16 cellular contexts compared by ENCODE assay signal in genomic region chr20:48720256-48721020, GRCh38.
DNase-seq lines count a peak whose midpoint lies in the region; ATAC-seq, FAIRE-seq and TF ChIP-seq lines count a peak whose summit lies in the region.
"Had no signal": no experiment of that assay in that cellular context is flagged by ENCODE, and none has a peak within 500 bp of the region (broad histone marks: within the 10 kb centered on the region; RNA-seq: fewer than 3 reads in every experiment).

No MANE protein-coding gene starts in this region.

- BruUV-seq in HepG2 (replicated peaks; lab: Mats Ljungman, UMichigan) = no TSS peak

- peak overlapping the region; percentile 91 for H3K27ac Mint-ChIP-seq in activated naive CD8-positive, alpha-beta T cell treated with anti-CD3 and anti-CD28 coated beads, Interleukin-2, amount 10 ng/mL, durations not matched to agents 7 days and 5 days
- peak overlapping the region; percentile 79 to 99 (median 91) for H3K27ac Mint-ChIP-seq in naive thymus-derived CD8-positive, alpha-beta T cell

- H3K9me3 ChIP-seq in HepG2 (ENCODE audit: low read length) = no peaks in the 10 kb centered on the region
- H3K9me3 ChIP-seq in right lobe of liver = no peaks in the 10 kb centered on the region
- no peaks in the 10 kb centered on the region; the same call in 1 of the 2 replicates for H3K9me3 ChIP-seq in Karpas-422 (ENCODE audit: low read length)
- H3K9me3 ChIP-seq in lower lobe of right lung = no peaks in the 10 kb centered on the region
- H3K9me3 ChIP-seq: adrenal gland, pancreas, upper lobe of right lung had no signal

- H3K4me2 ChIP-seq in HepG2 (ENCODE audit: low read depth, low read length) = no peak overlapping the region
- H3K4me2 ChIP-seq in Karpas-422 (ENCODE audit: low read depth, low read length, poor library complexity, severe bottlenecking) = no peak overlapping the region

- POLR2A ChIA-PET in HepG2 (lab: Yijun Ruan, JAX) = no interaction called here
- POLR2A ChIA-PET in activated naive CD8-positive, alpha-beta T cell treated with anti-CD3 and anti-CD28 coated beads, Interleukin-2, amount 10 ng/mL, durations not matched to agents 7 days and 5 days (lab: Charles Lee) = interaction anchor here (1.4 to 2.2 kb wide), 3 partner anchors 49 to 108 kb away, joined by 3 to 9 read pairs (median 5); partner anchors contain the start of gene PREX1
- POLR2A ChIA-PET in naive thymus-derived CD8-positive, alpha-beta T cell (lab: Charles Lee) = no interaction called here

- H3K9me2 ChIP-seq in Karpas-422 (replicated peaks; ENCODE audit: insufficient read depth, low read length) = no peaks in the 10 kb centered on the region

- ATAC-seq in HepG2 = no peak
- ATAC-seq in right lobe of liver = no peak
- no peak for ATAC-seq in activated naive CD8-positive, alpha-beta T cell treated with anti-CD3 and anti-CD28 coated beads, Interleukin-2, amount 10 ng/mL, durations not matched to agents 7 days and 5 days (ENCODE audit: low read depth)
- ATAC-seq in naive thymus-derived CD8-positive, alpha-beta T cell = no peak
- no peak for ATAC-seq in lower lobe of right lung
- ATAC-seq: pancreas, upper lobe of right lung had no signal

- no peak for FAIRE-seq in HepG2 (lab: Jason Lieb, UNC)
- FAIRE-seq: pancreas had no signal

- DNase-seq in HepG2 (ENCODE audit: low spot score) (no peak), right lobe of liver (no peak), Karpas-422 (no peak), AG08395 (ENCODE audit: low spot score) (no peak), amniotic stem cell (lab: John Stamatoyannopoulos, UW) (no peak), lower lobe of right lung (no peak)
- peak; percentile 25 for DNase-seq in activated naive CD8-positive, alpha-beta T cell treated with anti-CD3 and anti-CD28 coated beads, Interleukin-2, amount 10 ng/mL, durations not matched to agents 7 days and 5 days
- DNase-seq in naive thymus-derived CD8-positive, alpha-beta T cell = no peak
- DNase-seq: dermis blood vessel endothelial cell, mammary epithelial cell, NCI-H146, NCI-H774, RPMI8226, upper lobe of right lung had no signal

- TF ChIP-seq POLR2A in HepG2 (IDR thresholded peaks at IDR 0.05; ENCODE audit: insufficient read depth in 1 of 2, low read depth in 2 of 2, low read length in 2 of 2) (no peak), right lobe of liver (IDR thresholded peaks at IDR 0.05) (no peak)

- no peaks in the 10 kb centered on the region for H3K79me2 ChIP-seq in HepG2 (ENCODE audit: insufficient read depth, low read length)
- H3K79me2 ChIP-seq in Karpas-422 (ENCODE audit: low read length) = no peaks in the 10 kb centered on the region

- H3K9ac ChIP-seq in HepG2 (ENCODE audit: insufficient read depth, low read depth, low read length) (no peak overlapping the region), Karpas-422 (ENCODE audit: low read length) (no peak overlapping the region)

- no peak overlapping the region for H3K4me3 ChIP-seq in HepG2 (replicated peaks in 1 of 3; ENCODE audit: insufficient read depth in 1 of 3, low read depth in 2 of 3, low read length in 3 of 3)
- no peak overlapping the region for H3K4me3 ChIP-seq in right lobe of liver
- no peak overlapping the region for H3K4me3 ChIP-seq in Karpas-422 (ENCODE audit: low read length)
- no peak overlapping the region for H3K4me3 ChIP-seq in lower lobe of right lung
- H3K4me3 ChIP-seq: adrenal gland, pancreas, upper lobe of right lung had no signal

- H3K4me1 Mint-ChIP-seq in activated naive CD8-positive, alpha-beta T cell treated with anti-CD3 and anti-CD28 coated beads, Interleukin-2, amount 10 ng/mL, durations not matched to agents 7 days and 5 days = peaks cover 77% of the 10 kb centered on the region
- H3K4me1 Mint-ChIP-seq in naive thymus-derived CD8-positive, alpha-beta T cell = peaks cover 55 to 97% (median 94%) of the 10 kb centered on the region in 4 donors

- peaks cover 1 to 5% of the 10 kb centered on the region in 2 experiments; a peak in 2 of 5 replicates for H3K27me3 ChIP-seq in HepG2 (ENCODE audit: control insufficient read depth in 1 of 2, insufficient read depth in 2 of 2, low read length in 2 of 2)
- H3K27me3 ChIP-seq in right lobe of liver = no peaks in the 10 kb centered on the region
- no peaks in the 10 kb centered on the region for H3K27me3 ChIP-seq in Karpas-422 (ENCODE audit: low read length)
- no peaks in the 10 kb centered on the region for H3K27me3 ChIP-seq in lower lobe of right lung (ENCODE audit: low read depth)
- H3K27me3 ChIP-seq: adrenal gland, pancreas, upper lobe of right lung had no signal

- peak overlapping the region; percentile 70 for H3K4me3 Mint-ChIP-seq in activated naive CD8-positive, alpha-beta T cell treated with anti-CD3 and anti-CD28 coated beads, Interleukin-2, amount 10 ng/mL, durations not matched to agents 7 days and 5 days
- peak overlapping the region; percentile 44 to 85 (median 74) for H3K4me3 Mint-ChIP-seq in naive thymus-derived CD8-positive, alpha-beta T cell

- intact Hi-C loops in HepG2 (cut with micrococcal nuclease; ENCODE audit: unreplicated experiment) (no loop called here), right lobe of liver (cut with DNase I) (no loop called here), lower lobe of right lung (cut with DNase I) (no loop called here)

- no peaks in the 10 kb centered on the region for H3K27me3 Mint-ChIP-seq in activated naive CD8-positive, alpha-beta T cell treated with anti-CD3 and anti-CD28 coated beads, Interleukin-2, amount 10 ng/mL, durations not matched to agents 7 days and 5 days
- no peaks in the 10 kb centered on the region for H3K27me3 Mint-ChIP-seq in naive thymus-derived CD8-positive, alpha-beta T cell

- peaks cover 46% of the 10 kb centered on the region for H3K36me3 Mint-ChIP-seq in activated naive CD8-positive, alpha-beta T cell treated with anti-CD3 and anti-CD28 coated beads, Interleukin-2, amount 10 ng/mL, durations not matched to agents 7 days and 5 days
- H3K36me3 Mint-ChIP-seq in naive thymus-derived CD8-positive, alpha-beta T cell = peaks cover 0 to 27% (median 7%) of the 10 kb centered on the region in 3 donors

- TF ChIP-seq CTCF in HepG2 (CRISPR knock-in tag; IDR thresholded peaks at IDR 0.05) = no peak
- TF ChIP-seq CTCF in right lobe of liver (IDR thresholded peaks at IDR 0.05) = no peak
- no peak for TF ChIP-seq CTCF in lower lobe of right lung (IDR thresholded peaks at IDR 0.05)

- peaks cover 34% of the 10 kb centered on the region for H3K4me1 ChIP-seq in HepG2 (ENCODE audit: insufficient read depth, low read length)
- H3K4me1 ChIP-seq in right lobe of liver = peaks cover 0 to 18% (median 2%) of the 10 kb centered on the region in 4 donors
- peaks cover 6% of the 10 kb centered on the region for H3K4me1 ChIP-seq in Karpas-422 (ENCODE audit: low read length)
- peaks cover 73% of the 10 kb centered on the region for H3K4me1 ChIP-seq in lower lobe of right lung

- H4K20me1 ChIP-seq in HepG2 (ENCODE audit: insufficient read depth, low read length) (no peaks in the 10 kb centered on the region), Karpas-422 (ENCODE audit: insufficient read depth, low read depth, low read length) (no peaks in the 10 kb centered on the region)

- H3K27ac ChIP-seq in HepG2 (ENCODE audit: extremely low read length, insufficient read depth, low read length) (no peak overlapping the region), right lobe of liver (no peak overlapping the region), Karpas-422 (ENCODE audit: low read length) (no peak overlapping the region), lower lobe of right lung (no peak overlapping the region)
- H3K27ac ChIP-seq: pancreas had no signal

- no peaks in the 10 kb centered on the region for H3K9me3 Mint-ChIP-seq in activated naive CD8-positive, alpha-beta T cell treated with anti-CD3 and anti-CD28 coated beads, Interleukin-2, amount 10 ng/mL, durations not matched to agents 7 days and 5 days
- no peaks in the 10 kb centered on the region for H3K9me3 Mint-ChIP-seq in naive thymus-derived CD8-positive, alpha-beta T cell

- no peaks in the 10 kb centered on the region for H3K36me3 ChIP-seq in HepG2 (replicated peaks in 1 of 2; ENCODE audit: control insufficient read depth in 1 of 2, insufficient read depth in 2 of 2, low read length in 2 of 2)
- H3K36me3 ChIP-seq in right lobe of liver = no peaks in the 10 kb centered on the region
- H3K36me3 ChIP-seq in Karpas-422 (ENCODE audit: insufficient read depth, low read length) = no peaks in the 10 kb centered on the region
- peaks cover 6% of the 10 kb centered on the region for H3K36me3 ChIP-seq in lower lobe of right lung
- H3K36me3 ChIP-seq: pancreas had no signal

- CTCF ChIA-PET in HepG2 (lab: Yijun Ruan, JAX; ENCODE audit: low intra/inter-chr PET ratio, low total read pairs) = no interaction called here

- TF ChIP-seq EP300 in HepG2 (IDR thresholded peaks at IDR 0.05; ENCODE audit: low read depth in 2 of 2, low read length in 2 of 2) (no peak), HepG2 (CRISPR knock-in tag; IDR thresholded peaks at IDR 0.05; ENCODE audit: borderline replicate concordance) (no peak)

- in situ Hi-C loops in HepG2 (cut with HindIII; ENCODE audit: extremely low pct_ligation_motif_present, low pct_unique_long_range_greater_than_20kb) = loop anchor here (5.0 kb wide), 1 partner anchor 63 kb away; no protein-coding TSS in a partner anchor

- TF ChIP-seq RAD21 in HepG2 (CRISPR knock-in tag; IDR thresholded peaks at IDR 0.05) = no peak

- H2AFZ ChIP-seq in HepG2 (ENCODE audit: low read length) (no peak overlapping the region), Karpas-422 (ENCODE audit: low read length) (no peak overlapping the region)

- WGBS in HepG2 (ENCODE audit: low lambda C conversion rate) = 58% methylated on average over 14 of the region's 14 CpGs
- 87% methylated on average over 6 of the region's 14 CpGs for WGBS in right lobe of liver (ENCODE audit: insufficient coverage, low coverage, low lambda C conversion rate, missing lambda C conversion rate)

TF ChIP-seq in HepG2, 621 proteins besides CTCF, POLR2A, EP300 and RAD21:
- TF ChIP-seq RBM39 (IDR thresholded peaks at IDR 0.05; ENCODE audit: low read depth, low read length, poor library complexity, severe bottlenecking) (no peak), CREB1 (IDR thresholded peaks at IDR 0.05) (peak; percentile 37; the same call in 1 of the 2 replicates), CREB1 (CRISPR knock-in tag; IDR thresholded peaks at IDR 0.05) (no peak)
TF ChIP-seq in HepG2: peak in this region for 1.
